20 cellular contexts compared by ENCODE assay signal in genomic region chr5:156232251-156232869, GRCh38.
DNase-seq lines count a peak whose midpoint lies in the region; ATAC-seq and TF ChIP-seq lines count a peak whose summit lies in the region.
"Had no signal": no experiment of that assay in that cellular context is flagged by ENCODE, and none has a peak within 500 bp of the region (broad histone marks: within the 10 kb centered on the region; RNA-seq: fewer than 3 reads in every experiment).

No MANE protein-coding gene starts in this region.

- TF ChIP-seq CTCF in adrenal gland (IDR thresholded peaks at IDR 0.05) (no peak), ovary (IDR thresholded peaks at IDR 0.05) (no peak)

- H3K4me3 ChIP-seq in adrenal gland (no peak overlapping the region), ovary (no peak overlapping the region)
- H3K4me3 ChIP-seq: HAP-1 had no signal

- ATAC-seq in GM21360 (IDR thresholded peaks at IDR 0.05; ENCODE audit: unreplicated experiment) (peak; percentile 77), HG03520 (IDR thresholded peaks at IDR 0.05; ENCODE audit: unreplicated experiment) (peak; percentile 57)

- H3K9me3 ChIP-seq in adrenal gland (replicated peaks in 1 of 3) (no peaks in the 10 kb centered on the region), ovary (no peaks in the 10 kb centered on the region)
- H3K9me3 ChIP-seq: BE2C, HAP-1 had no signal

- TF ChIP-seq EP300 in ovary (IDR thresholded peaks at IDR 0.05): no peak

- intact Hi-C loops in adrenal gland (cut with DNase I) (no loop called here), ovary (cut with DNase I) (no loop called here)

- H3K27me3 ChIP-seq in adrenal gland (no peaks in the 10 kb centered on the region), ovary (no peaks in the 10 kb centered on the region)
- H3K27me3 ChIP-seq: BE2C had no signal

- H3K4me1 ChIP-seq in adrenal gland (replicated peaks in 1 of 2): no peaks in the 10 kb centered on the region
- no peaks in the 10 kb centered on the region for H3K4me1 ChIP-seq in ovary (ENCODE audit: insufficient read depth)
- H3K4me1 ChIP-seq: BE2C, HAP-1 had no signal

- no peak overlapping the region for H3K27ac ChIP-seq in adrenal gland
- no peak overlapping the region for H3K27ac ChIP-seq in ovary
- H3K27ac ChIP-seq: 22Rv1, C4-2B had no signal

- DNase-seq in NCI-H2171 treated with DMSO at 0.1 percent for 48 hours (lab: John Stamatoyannopoulos, UW): peak; percentile 65
- no peak for DNase-seq in NCI-H2171 (lab: John Stamatoyannopoulos, UW)
- no peak for DNase-seq in adrenal gland
- DNase-seq in NOMO-1 treated with dmso at 0.1 percent for 144 hours (lab: John Stamatoyannopoulos, UW; ENCODE audit: unreplicated experiment): no peak
- no peak for DNase-seq in ovary
- no peak for DNase-seq in CD1c-positive myeloid dendritic cell (ENCODE audit: extremely low spot score)
- DNase-seq: AML-193; BE2C; CD4-positive, alpha-beta T cell; CD8-positive, alpha-beta memory T cell; DMS53; DMS79 treated with DMSO at 0.1 percent for 48 hours; GF-D8; GOT3; HFFc6 had no signal

- no peaks in the 10 kb centered on the region for H3K36me3 ChIP-seq in adrenal gland (replicated peaks in 1 of 2)
- no peaks in the 10 kb centered on the region for H3K36me3 ChIP-seq in ovary
- H3K36me3 ChIP-seq: BE2C, HAP-1 had no signal

- TF ChIP-seq POLR2A in adrenal gland (IDR thresholded peaks at IDR 0.05) (no peak), ovary (IDR thresholded peaks at IDR 0.05) (no peak)

- WGBS in adrenal gland, 4 donors: 87 to 90% (median 88%) methylated on average over 3 of the region's 3 CpGs
- 91 to 95% (median 94%) methylated on average over 3 of the region's 3 CpGs for WGBS in ovary, 3 donors
